In genomic region chr15:53830707-53831386, GRCh38 we compare ENCODE assay signal across 1 cellular context.
A peak's percentile ranks its signal among the peaks of the same experiment; 100 is the strongest.
TF ChIP-seq lines count a peak whose summit lies in the region.

No MANE protein-coding gene starts in this region.

TF ChIP-seq in HepG2, 621 proteins besides CTCF, POLR2A, EP300 and RAD21 (continued from another document and continues in another):
- TF ChIP-seq, protein P1, sequence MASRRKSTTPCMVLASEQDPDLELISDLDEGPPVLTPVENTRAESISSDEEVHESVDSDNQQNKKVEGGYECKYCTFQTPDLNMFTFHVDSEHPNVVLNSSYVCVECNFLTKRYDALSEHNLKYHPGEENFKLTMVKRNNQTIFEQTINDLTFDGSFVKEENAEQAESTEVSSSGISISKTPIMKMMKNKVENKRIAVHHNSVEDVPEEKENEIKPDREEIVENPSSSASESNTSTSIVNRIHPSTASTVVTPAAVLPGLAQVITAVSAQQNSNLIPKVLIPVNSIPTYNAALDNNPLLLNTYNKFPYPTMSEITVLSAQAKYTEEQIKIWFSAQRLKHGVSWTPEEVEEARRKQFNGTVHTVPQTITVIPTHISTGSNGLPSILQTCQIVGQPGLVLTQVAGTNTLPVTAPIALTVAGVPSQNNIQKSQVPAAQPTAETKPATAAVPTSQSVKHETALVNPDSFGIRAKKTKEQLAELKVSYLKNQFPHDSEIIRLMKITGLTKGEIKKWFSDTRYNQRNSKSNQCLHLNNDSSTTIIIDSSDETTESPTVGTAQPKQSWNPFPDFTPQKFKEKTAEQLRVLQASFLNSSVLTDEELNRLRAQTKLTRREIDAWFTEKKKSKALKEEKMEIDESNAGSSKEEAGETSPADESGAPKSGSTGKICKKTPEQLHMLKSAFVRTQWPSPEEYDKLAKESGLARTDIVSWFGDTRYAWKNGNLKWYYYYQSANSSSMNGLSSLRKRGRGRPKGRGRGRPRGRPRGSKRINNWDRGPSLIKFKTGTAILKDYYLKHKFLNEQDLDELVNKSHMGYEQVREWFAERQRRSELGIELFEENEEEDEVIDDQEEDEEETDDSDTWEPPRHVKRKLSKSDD (CRISPR knock-in tag; IDR thresholded peaks at IDR 0.05; ENCODE audit: low read depth): peak; percentile 41; the same call in 1 of the 2 replicates
- TF ChIP-seq ZEB1 (IDR thresholded peaks at IDR 0.05; ENCODE audit: insufficient replicate concordance, low read depth): peak; percentile 35
- TF ChIP-seq TFE3 (CRISPR knock-in tag; IDR thresholded peaks at IDR 0.05): peak; percentile 89
- peak; percentile 87 for TF ChIP-seq PAXIP1 (CRISPR knock-in tag; conservative IDR thresholded peaks at IDR 0.05)
- TF ChIP-seq, protein P2, sequence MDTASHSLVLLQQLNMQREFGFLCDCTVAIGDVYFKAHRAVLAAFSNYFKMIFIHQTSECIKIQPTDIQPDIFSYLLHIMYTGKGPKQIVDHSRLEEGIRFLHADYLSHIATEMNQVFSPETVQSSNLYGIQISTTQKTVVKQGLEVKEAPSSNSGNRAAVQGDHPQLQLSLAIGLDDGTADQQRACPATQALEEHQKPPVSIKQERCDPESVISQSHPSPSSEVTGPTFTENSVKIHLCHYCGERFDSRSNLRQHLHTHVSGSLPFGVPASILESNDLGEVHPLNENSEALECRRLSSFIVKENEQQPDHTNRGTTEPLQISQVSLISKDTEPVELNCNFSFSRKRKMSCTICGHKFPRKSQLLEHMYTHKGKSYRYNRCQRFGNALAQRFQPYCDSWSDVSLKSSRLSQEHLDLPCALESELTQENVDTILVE (CRISPR knock-in tag; IDR thresholded peaks at IDR 0.05): peak; percentile 75
- peak; percentile 40; the same call in 1 of the 2 replicates for TF ChIP-seq RCOR2 (CRISPR knock-in tag; IDR thresholded peaks at IDR 0.05)
- TF ChIP-seq GTF3A (CRISPR knock-in tag; conservative IDR thresholded peaks at IDR 0.05): 0 out of 2 replicates have a peak, but pooled peaks have one; percentile 45
- peak; percentile 65; the same call in 1 of the 2 replicates for TF ChIP-seq HINFP (CRISPR knock-in tag; IDR thresholded peaks at IDR 0.05; ENCODE audit: low read depth)
- TF ChIP-seq ZNF333 (CRISPR knock-in tag; IDR thresholded peaks at IDR 0.05; ENCODE audit: borderline replicate concordance): no peak
- peak; percentile 80; the same call in 1 of the 2 replicates for TF ChIP-seq SOX5 (CRISPR knock-in tag; IDR thresholded peaks at IDR 0.05; ENCODE audit: borderline replicate concordance)
- TF ChIP-seq ZBTB33 (CRISPR knock-in tag; IDR thresholded peaks at IDR 0.05): no peak
- TF ChIP-seq, protein P3, sequence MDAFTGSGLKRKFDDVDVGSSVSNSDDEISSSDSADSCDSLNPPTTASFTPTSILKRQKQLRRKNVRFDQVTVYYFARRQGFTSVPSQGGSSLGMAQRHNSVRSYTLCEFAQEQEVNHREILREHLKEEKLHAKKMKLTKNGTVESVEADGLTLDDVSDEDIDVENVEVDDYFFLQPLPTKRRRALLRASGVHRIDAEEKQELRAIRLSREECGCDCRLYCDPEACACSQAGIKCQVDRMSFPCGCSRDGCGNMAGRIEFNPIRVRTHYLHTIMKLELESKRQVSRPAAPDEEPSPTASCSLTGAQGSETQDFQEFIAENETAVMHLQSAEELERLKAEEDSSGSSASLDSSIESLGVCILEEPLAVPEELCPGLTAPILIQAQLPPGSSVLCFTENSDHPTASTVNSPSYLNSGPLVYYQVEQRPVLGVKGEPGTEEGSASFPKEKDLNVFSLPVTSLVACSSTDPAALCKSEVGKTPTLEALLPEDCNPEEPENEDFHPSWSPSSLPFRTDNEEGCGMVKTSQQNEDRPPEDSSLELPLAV (CRISPR knock-in tag; conservative IDR thresholded peaks at IDR 0.05; ENCODE audit: low read depth): no peak
- TF ChIP-seq NR2F1 (CRISPR knock-in tag; IDR thresholded peaks at IDR 0.05): no peak
- no peak for TF ChIP-seq ZNF780A (CRISPR knock-in tag; IDR thresholded peaks at IDR 0.05)
- TF ChIP-seq ZNF816 (CRISPR knock-in tag; IDR thresholded peaks at IDR 0.05; ENCODE audit: borderline replicate concordance): 0 out of 2 replicates have a peak, but pooled peaks have one; percentile 53
- no peak for TF ChIP-seq DPF2 (CRISPR knock-in tag; IDR thresholded peaks at IDR 0.05; ENCODE audit: borderline replicate concordance, low read depth)
- no peak for TF ChIP-seq NONO (IDR thresholded peaks at IDR 0.05)
- TF ChIP-seq NONO (CRISPR knock-in tag; conservative IDR thresholded peaks at IDR 0.05): peak; percentile 66
- no peak for TF ChIP-seq PPARG (CRISPR knock-in tag; conservative IDR thresholded peaks at IDR 0.05)
- 0 out of 2 replicates have a peak, but pooled peaks have one; percentile 55 for TF ChIP-seq KDM3A (CRISPR knock-in tag; IDR thresholded peaks at IDR 0.05; ENCODE audit: low read depth)
- TF ChIP-seq ZNF12 (CRISPR knock-in tag; IDR thresholded peaks at IDR 0.05): peak; percentile 32; the same call in 1 of the 2 replicates
- 0 out of 2 replicates have a peak, but pooled peaks have one; percentile 15 for TF ChIP-seq ZFX (CRISPR knock-in tag; IDR thresholded peaks at IDR 0.05; ENCODE audit: low read depth)
- TF ChIP-seq HOXA3 (CRISPR knock-in tag; IDR thresholded peaks at IDR 0.05): peak; percentile 51; the same call in 1 of the 2 replicates
- peak; percentile 57; the same call in 1 of the 2 replicates for TF ChIP-seq SAP130 (CRISPR knock-in tag; IDR thresholded peaks at IDR 0.05; ENCODE audit: low read depth)
- no peak for TF ChIP-seq MIER3 (CRISPR knock-in tag; IDR thresholded peaks at IDR 0.05; ENCODE audit: borderline replicate concordance)
- TF ChIP-seq ATF1 (CRISPR knock-in tag; IDR thresholded peaks at IDR 0.05): no peak
- no peak for TF ChIP-seq GPBP1L1 (CRISPR knock-in tag; IDR thresholded peaks at IDR 0.05)
- TF ChIP-seq ZMYM4 (CRISPR knock-in tag; IDR thresholded peaks at IDR 0.05): peak; percentile 93
- peak; percentile 13; the same call in 1 of the 2 replicates for TF ChIP-seq ZNF652 (CRISPR knock-in tag; IDR thresholded peaks at IDR 0.05; ENCODE audit: borderline replicate concordance, low read depth)
- TF ChIP-seq MED13 (CRISPR knock-in tag; IDR thresholded peaks at IDR 0.05): peak; percentile 92; the same call in 1 of the 2 replicates
- TF ChIP-seq HMG20A (CRISPR knock-in tag; IDR thresholded peaks at IDR 0.05; ENCODE audit: borderline replicate concordance): peak; percentile 59; the same call in 1 of the 2 replicates
- no peak for TF ChIP-seq HMG20B (CRISPR knock-in tag; conservative IDR thresholded peaks at IDR 0.05)
- TF ChIP-seq, protein P4, sequence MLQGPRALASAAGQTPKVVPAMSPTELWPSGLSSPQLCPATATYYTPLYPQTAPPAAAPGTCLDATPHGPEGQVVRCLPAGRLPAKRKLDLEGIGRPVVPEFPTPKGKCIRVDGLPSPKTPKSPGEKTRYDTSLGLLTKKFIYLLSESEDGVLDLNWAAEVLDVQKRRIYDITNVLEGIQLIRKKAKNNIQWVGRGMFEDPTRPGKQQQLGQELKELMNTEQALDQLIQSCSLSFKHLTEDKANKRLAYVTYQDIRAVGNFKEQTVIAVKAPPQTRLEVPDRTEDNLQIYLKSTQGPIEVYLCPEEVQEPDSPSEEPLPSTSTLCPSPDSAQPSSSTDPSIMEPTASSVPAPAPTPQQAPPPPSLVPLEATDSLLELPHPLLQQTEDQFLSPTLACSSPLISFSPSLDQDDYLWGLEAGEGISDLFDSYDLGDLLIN (CRISPR knock-in tag; IDR thresholded peaks at IDR 0.05; ENCODE audit: borderline replicate concordance): no peak
- TF ChIP-seq AKAP8 (CRISPR knock-in tag; IDR thresholded peaks at IDR 0.05): 0 out of 2 replicates have a peak, but pooled peaks have one; percentile 35
- TF ChIP-seq, protein P5, sequence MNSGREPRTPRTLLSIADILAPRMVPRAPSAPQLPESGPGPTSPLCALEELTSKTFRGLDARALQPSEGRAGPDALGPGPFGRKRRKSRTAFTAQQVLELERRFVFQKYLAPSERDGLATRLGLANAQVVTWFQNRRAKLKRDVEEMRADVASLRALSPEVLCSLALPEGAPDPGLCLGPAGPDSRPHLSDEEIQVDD (CRISPR knock-in tag; IDR thresholded peaks at IDR 0.05; ENCODE audit: borderline replicate concordance): no peak
- no peak for TF ChIP-seq CAMTA2 (CRISPR knock-in tag; IDR thresholded peaks at IDR 0.05; ENCODE audit: borderline replicate concordance)
- TF ChIP-seq, protein P6, sequence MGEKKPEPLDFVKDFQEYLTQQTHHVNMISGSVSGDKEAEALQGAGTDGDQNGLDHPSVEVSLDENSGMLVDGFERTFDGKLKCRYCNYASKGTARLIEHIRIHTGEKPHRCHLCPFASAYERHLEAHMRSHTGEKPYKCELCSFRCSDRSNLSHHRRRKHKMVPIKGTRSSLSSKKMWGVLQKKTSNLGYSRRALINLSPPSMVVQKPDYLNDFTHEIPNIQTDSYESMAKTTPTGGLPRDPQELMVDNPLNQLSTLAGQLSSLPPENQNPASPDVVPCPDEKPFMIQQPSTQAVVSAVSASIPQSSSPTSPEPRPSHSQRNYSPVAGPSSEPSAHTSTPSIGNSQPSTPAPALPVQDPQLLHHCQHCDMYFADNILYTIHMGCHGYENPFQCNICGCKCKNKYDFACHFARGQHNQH (CRISPR knock-in tag; IDR thresholded peaks at IDR 0.05): peak; percentile 73
- TF ChIP-seq BCL6 (CRISPR knock-in tag; IDR thresholded peaks at IDR 0.05): peak; percentile 42
- no peak for TF ChIP-seq KDM2A (CRISPR knock-in tag; IDR thresholded peaks at IDR 0.05; ENCODE audit: borderline replicate concordance, low read depth)
- TF ChIP-seq TRIM24 (CRISPR knock-in tag; IDR thresholded peaks at IDR 0.05): peak; percentile 38; the same call in 1 of the 2 replicates
- no peak for TF ChIP-seq CBX5 (CRISPR knock-in tag; IDR thresholded peaks at IDR 0.05; ENCODE audit: borderline replicate concordance)
- TF ChIP-seq IKZF1 (IDR thresholded peaks at IDR 0.05): no peak
